Comparison of ENCODE assay signal across 8 cellular contexts in genomic region chr2:147331790-147332419, GRCh38.
DNase-seq lines count a peak whose midpoint lies in the region; ATAC-seq and TF ChIP-seq lines count a peak whose summit lies in the region.

No MANE protein-coding gene starts in this region.

- ATAC-seq in T-helper 17 cell (peak; percentile 78), GM19397 (IDR thresholded peaks at IDR 0.05; ENCODE audit: unreplicated experiment) (no peak)

- H3K4me3 ChIP-seq in fibroblast of the aortic adventitia (ENCODE audit: low read depth, low read length), result no peak overlapping the region

- H3K27me3 Mint-ChIP-seq in T-helper 17 cell, result no peaks in the 10 kb centered on the region

- no peaks in the 10 kb centered on the region for H3K36me3 Mint-ChIP-seq in T-helper 17 cell (ENCODE audit: low read depth)

- H3K9me3 ChIP-seq in T-helper 17 cell (ENCODE audit: control insufficient read depth, low read length, poor library complexity, severe bottlenecking), result no peaks in the 10 kb centered on the region

- H3K4me1 Mint-ChIP-seq in T-helper 17 cell, result peaks cover 15% of the 10 kb centered on the region

- DNase-seq in COLO829 (ENCODE audit: low spot score) (peak; percentile 30), GM19240 (ENCODE audit: insufficient read length, low spot score) (peak; percentile 4), HT-29 (ENCODE audit: low spot score) (peak; percentile 78), T-helper 17 cell (peak in 1 of 3 donors; percentile 38), fibroblast of the aortic adventitia (ENCODE audit: low read depth) (peak; percentile 59)
- peak; percentile 37 to 55 for DNase-seq in stimulated activated CD4-positive, alpha-beta T cell treated with anti-CD3 and anti-CD28 coated beads, Interleukin-2, amount 100 ng/mL, for 48 hours
- DNase-seq in effector CD8-positive, alpha-beta T cell (lab: John Stamatoyannopoulos, UW), result no peak

- no peak overlapping the region for H3K27ac Mint-ChIP-seq in T-helper 17 cell

- TF ChIP-seq CTCF in fibroblast of the aortic adventitia (IDR thresholded peaks at IDR 0.05; ENCODE audit: insufficient read depth, low read length), result peak; percentile 44

- no peak overlapping the region for H3K4me3 Mint-ChIP-seq in T-helper 17 cell
